In genomic region chr2:28280576-28280975, GRCh38 we compare ENCODE assay signal across 21 cellular contexts.
"Had no signal": no experiment of that assay in that cellular context is flagged by ENCODE, and none has a peak within 500 bp of the region (broad histone marks: within the 10 kb centered on the region; RNA-seq: fewer than 3 reads in every experiment).

No MANE protein-coding gene starts in this region.

- H3K36me3 ChIP-seq: adrenal gland, colonic mucosa, neutrophil, transverse colon, WERI-Rb-1 had no signal

- H3K4me3 Mint-ChIP-seq: activated CD4-positive, alpha-beta memory T cell treated with anti-CD3 and anti-CD28 coated beads, Interleukin-2, amount 10 ng/mL, durations not matched to agents 7 days and 5 days; activated CD4-positive, alpha-beta T cell treated with anti-CD3 and anti-CD28 coated beads for 36 hours; activated naive CD4-positive, alpha-beta T cell treated with anti-CD3 and anti-CD28 coated beads, Interleukin-2, amount 50 U/mL, for 24 hours; activated T-cell treated with anti-CD3 and anti-CD28 coated beads, Interleukin-2, amount 50 U/mL, for 4 hours; naive B cell; T-helper 1 cell treated with Interleukin-12 subunit alpha and Interleukin-12 subunit beta and Interleukin-4 antibody, amounts not matched to agents 30 μg/mL and 1 μg/mL, for 36 hours had no signal

- H3K9me3 ChIP-seq: adrenal gland, colonic mucosa, neutrophil, transverse colon had no signal

- H3K27ac ChIP-seq: adrenal gland, colonic mucosa, foreskin keratinocyte, neutrophil, parathyroid adenoma, transverse colon, WERI-Rb-1 had no signal

- H3K27me3 ChIP-seq: adrenal gland, colonic mucosa, foreskin keratinocyte, neutrophil, transverse colon had no signal

- H3K4me3 ChIP-seq: adrenal gland, colonic mucosa, lung, smooth muscle cell, transverse colon had no signal

- H3K4me1 Mint-ChIP-seq: naive B cell had no signal

- H3K27me3 Mint-ChIP-seq: activated CD4-positive, alpha-beta memory T cell treated with anti-CD3 and anti-CD28 coated beads, Interleukin-2, amount 10 ng/mL, durations not matched to agents 7 days and 5 days; activated CD4-positive, alpha-beta T cell treated with anti-CD3 and anti-CD28 coated beads for 36 hours; activated naive CD4-positive, alpha-beta T cell treated with anti-CD3 and anti-CD28 coated beads, Interleukin-2, amount 50 U/mL, for 24 hours; naive B cell had no signal

- H3K4me1 ChIP-seq: colonic mucosa, parathyroid adenoma had no signal

- H3K27ac Mint-ChIP-seq: activated CD4-positive, alpha-beta memory T cell treated with anti-CD3 and anti-CD28 coated beads, Interleukin-2, amount 10 ng/mL, durations not matched to agents 7 days and 5 days; activated CD4-positive, alpha-beta T cell treated with anti-CD3 and anti-CD28 coated beads for 36 hours; activated naive CD4-positive, alpha-beta T cell treated with anti-CD3 and anti-CD28 coated beads, Interleukin-2, amount 50 U/mL, for 24 hours; naive B cell; T-helper 1 cell treated with Interleukin-12 subunit alpha and Interleukin-12 subunit beta and Interleukin-4 antibody, amounts not matched to agents 30 μg/mL and 1 μg/mL, for 36 hours had no signal

- H3K9me3 Mint-ChIP-seq: activated CD4-positive, alpha-beta memory T cell treated with anti-CD3 and anti-CD28 coated beads, Interleukin-2, amount 10 ng/mL, durations not matched to agents 7 days and 5 days; activated naive CD4-positive, alpha-beta T cell treated with anti-CD3 and anti-CD28 coated beads, Interleukin-2, amount 50 U/mL, for 24 hours; activated T-cell treated with anti-CD3 and anti-CD28 coated beads, Interleukin-2, amount 50 U/mL, for 4 hours; naive B cell; T-helper 1 cell treated with Interleukin-12 subunit alpha and Interleukin-12 subunit beta and Interleukin-4 antibody, amounts not matched to agents 30 μg/mL and 1 μg/mL, for 36 hours had no signal

- ATAC-seq: activated CD4-positive, alpha-beta T cell treated with anti-CD3 and anti-CD28 coated beads for 36 hours; activated T-cell treated with anti-CD3 and anti-CD28 coated beads, Interleukin-2, amount 50 U/mL, for 4 hours; foreskin keratinocyte; left colon had no signal

- DNase-seq: activated CD4-positive, alpha-beta memory T cell treated with anti-CD3 and anti-CD28 coated beads, Interleukin-2, amount 10 ng/mL, durations not matched to agents 7 days and 5 days; activated CD4-positive, alpha-beta T cell treated with anti-CD3 and anti-CD28 coated beads for 36 hours; activated effector memory CD4-positive, alpha-beta T cell treated with anti-CD3 and anti-CD28 coated beads, Interleukin-2, amount 50 U/mL, for 16 hours; activated T-cell treated with anti-CD3 and anti-CD28 coated beads, Interleukin-2, amount 50 U/mL, for 4 hours; adrenal gland; central memory CD4-positive, alpha-beta T cell; colonic mucosa; foreskin keratinocyte; left colon; naive B cell; stimulated activated CD4-positive, alpha-beta T cell treated with anti-CD3 and anti-CD28 coated beads, Interleukin-4, amount 100 ng/mL, for 4 hours; stimulated activated CD8-positive, alpha-beta memory T cell treated with anti-CD3 and anti-CD28 coated beads, Interleukin-4, amount 100 ng/mL, for 48 hours; stimulated activated naive CD4-positive, alpha-beta T cell treated with Interleukin-2 at 50 U/mL for 16 hours; transverse colon; WERI-Rb-1 had no signal
